Comparison of ENCODE assay signal across 1 cellular context in genomic region chr2:98471402-98472131, GRCh38.
TF ChIP-seq lines count a peak whose summit lies in the region.

No MANE protein-coding gene starts in this region.

TF ChIP-seq in HepG2, 621 proteins besides CTCF, POLR2A, EP300 and RAD21:
- no peak for TF ChIP-seq SP1 (IDR thresholded peaks at IDR 0.05)
- no peak for TF ChIP-seq SP1 (CRISPR knock-in tag; IDR thresholded peaks at IDR 0.05)
- 0 out of 2 replicates have a peak, but pooled peaks have one; percentile 53 for TF ChIP-seq MXD1 (CRISPR knock-in tag; IDR thresholded peaks at IDR 0.05)
- TF ChIP-seq ZNF510 (CRISPR knock-in tag; IDR thresholded peaks at IDR 0.05; ENCODE audit: low read depth): no peak
- 0 out of 2 replicates have a peak, but pooled peaks have one; percentile 7 for TF ChIP-seq KDM5B (CRISPR knock-in tag; IDR thresholded peaks at IDR 0.05; ENCODE audit: borderline replicate concordance)
- peak; percentile 50; the same call in 1 of the 2 replicates for TF ChIP-seq ZBTB33 (CRISPR knock-in tag; IDR thresholded peaks at IDR 0.05)
- TF ChIP-seq CENPX (CRISPR knock-in tag; IDR thresholded peaks at IDR 0.05): no peak
- peak; percentile 50; the same call in 1 of the 2 replicates for TF ChIP-seq ZNF292 (CRISPR knock-in tag; IDR thresholded peaks at IDR 0.05; ENCODE audit: borderline replicate concordance, low read depth)
